8 cellular contexts compared by ENCODE assay signal in the genomic region with DNA sequence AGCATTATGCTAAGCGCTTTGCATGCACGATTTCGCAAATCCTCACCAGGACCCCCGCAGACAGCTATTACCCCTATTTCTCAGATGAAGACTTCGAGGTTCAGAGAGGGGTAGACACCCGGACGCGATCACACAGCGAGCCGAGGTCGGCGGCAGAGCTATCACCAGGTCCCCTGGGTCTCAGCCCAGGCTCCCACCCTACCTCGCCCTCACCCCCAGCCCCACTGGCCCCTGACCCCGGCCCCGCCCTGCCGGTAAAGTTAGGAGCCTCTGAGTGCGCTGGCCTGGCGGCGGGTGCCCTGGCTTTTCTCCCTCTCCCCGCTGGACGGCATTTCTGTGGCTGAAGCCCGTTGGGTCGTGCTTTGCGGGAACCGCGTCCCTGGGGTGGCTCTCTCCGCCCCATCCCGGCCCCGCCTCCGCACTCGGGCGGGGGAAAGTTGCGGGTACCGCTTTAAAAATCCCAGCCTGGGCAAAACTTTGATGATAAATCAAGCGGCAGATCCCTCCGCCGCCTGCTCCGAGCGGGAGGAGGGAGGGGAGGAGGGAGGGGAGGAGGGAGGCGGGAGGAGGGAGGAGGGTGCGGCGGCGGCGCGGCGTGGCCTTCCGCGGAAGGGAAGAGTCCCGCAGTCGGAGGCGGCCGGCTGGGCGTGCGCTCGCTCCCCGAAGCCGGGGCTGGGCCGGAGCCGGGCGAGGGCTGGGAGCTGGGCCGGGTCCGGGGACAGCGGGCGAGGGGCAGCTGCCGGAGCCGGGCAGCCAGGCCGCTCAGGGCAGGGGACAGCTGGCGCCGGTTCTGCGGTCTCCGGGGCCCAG. TPM values are rescaled to one million over a fixed set of nuclear protein-coding genes. Genes with fewer than 3 reads are reported as not detected.
DNase-seq lines count a peak whose midpoint lies in the region; ATAC-seq and TF ChIP-seq lines count a peak whose summit lies in the region.

A gene with protein sequence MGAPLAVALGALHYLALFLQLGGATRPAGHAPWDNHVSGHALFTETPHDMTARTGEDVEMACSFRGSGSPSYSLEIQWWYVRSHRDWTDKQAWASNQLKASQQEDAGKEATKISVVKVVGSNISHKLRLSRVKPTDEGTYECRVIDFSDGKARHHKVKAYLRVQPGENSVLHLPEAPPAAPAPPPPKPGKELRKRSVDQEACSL (plus strand): TSS at position 624 of the 810 bp plus-strand sequence. CDS start 224 bp downstream, outside the sequence.

- H3K9ac ChIP-seq in SK-N-MC (ENCODE audit: insufficient read length) = peak within 1 kb of the TSS; percentile 41

- H3K27ac ChIP-seq in SK-N-MC (no peak within 1 kb of the TSS), esophagus muscularis mucosa (replicated peaks in 1 of 4) (peak within 1 kb of the TSS; percentile 40 to 68 (median 62))

- H3K27ac Mint-ChIP-seq in activated CD4-positive, alpha-beta T cell treated with anti-CD3 and anti-CD28 coated beads, Interleukin-2, amount 10 ng/mL, durations not matched to agents 24 days and 14 days = peak within 1 kb of the TSS; percentile 54
- peak within 1 kb of the TSS in 2 of 10 donors; percentile 52 to 89 for H3K27ac Mint-ChIP-seq in naive thymus-derived CD8-positive, alpha-beta T cell

- H3K4me1 ChIP-seq in esophagus muscularis mucosa = peaks cover 7 to 76% (median 68%) of the 10 kb centered on the region in 4 donors

- no peak for TF ChIP-seq CTCF in esophagus muscularis mucosa (IDR thresholded peaks at IDR 0.05)

- H3K4me1 Mint-ChIP-seq in activated CD4-positive, alpha-beta T cell treated with anti-CD3 and anti-CD28 coated beads, Interleukin-2, amount 10 ng/mL, durations not matched to agents 24 days and 14 days = peaks cover 10% of the 10 kb centered on the region
- H3K4me1 Mint-ChIP-seq in naive thymus-derived CD8-positive, alpha-beta T cell = peaks cover 11 to 22% (median 13%) of the 10 kb centered on the region in 4 donors

- H3K9me3 ChIP-seq in SK-N-MC (ENCODE audit: low read depth, low read length) (no peaks in the 10 kb centered on the region), esophagus muscularis mucosa (no peaks in the 10 kb centered on the region)

- no peak for TF ChIP-seq POLR2A in esophagus muscularis mucosa (IDR thresholded peaks at IDR 0.05; ENCODE audit: low read depth)

- no peak for ATAC-seq in naive thymus-derived CD8-positive, alpha-beta T cell
- ATAC-seq in HG02798 (IDR thresholded peaks at IDR 0.05; ENCODE audit: poor library complexity, unreplicated experiment) (no peak), GM21723 (IDR thresholded peaks at IDR 0.05; ENCODE audit: unreplicated experiment) (no peak), HG02571 (IDR thresholded peaks at IDR 0.05; ENCODE audit: unreplicated experiment) (no peak)

- peaks cover 2% of the 10 kb centered on the region for H3K36me3 Mint-ChIP-seq in activated CD4-positive, alpha-beta T cell treated with anti-CD3 and anti-CD28 coated beads, Interleukin-2, amount 10 ng/mL, durations not matched to agents 24 days and 14 days (ENCODE audit: low read depth)
- H3K36me3 Mint-ChIP-seq in naive thymus-derived CD8-positive, alpha-beta T cell = peaks cover 0 to 8% (median 8%) of the 10 kb centered on the region in 3 donors

- H3K9me3 Mint-ChIP-seq in activated CD4-positive, alpha-beta T cell treated with anti-CD3 and anti-CD28 coated beads, Interleukin-2, amount 10 ng/mL, durations not matched to agents 24 days and 14 days = no peaks in the 10 kb centered on the region
- peaks cover 0 to 4% (median 0%) of the 10 kb centered on the region in 9 donors for H3K9me3 Mint-ChIP-seq in naive thymus-derived CD8-positive, alpha-beta T cell

- intact Hi-C loops in activated CD4-positive, alpha-beta T cell treated with anti-CD3 and anti-CD28 coated beads, Interleukin-2, amount 10 ng/mL, durations not matched to agents 24 days and 14 days (cut with micrococcal nuclease) = loop anchor here (5.0 to 10.0 kb wide), 2 partner anchors 90 to 338 kb away; no protein-coding TSS in a partner anchor
- intact Hi-C loops in esophagus muscularis mucosa (cut with DNase I) = loop anchor here (5.0 kb wide), 1 partner anchor 90 kb away; no protein-coding TSS in a partner anchor

- peak within 1 kb of the TSS; percentile 28 for H3K4me3 Mint-ChIP-seq in activated CD4-positive, alpha-beta T cell treated with anti-CD3 and anti-CD28 coated beads, Interleukin-2, amount 10 ng/mL, durations not matched to agents 24 days and 14 days
- H3K4me3 Mint-ChIP-seq in naive thymus-derived CD8-positive, alpha-beta T cell = peak within 1 kb of the TSS; percentile 43 to 86 (median 80)

- 4% methylated on average over 18 of the region's 71 CpGs for WGBS in esophagus muscularis mucosa

- H3K4me3 ChIP-seq in SK-N-MC (peak within 1 kb of the TSS; percentile 73), esophagus muscularis mucosa (peak within 1 kb of the TSS; percentile 58 to 66 (median 59))

- peaks cover 0 to 47% (median 1%) of the 10 kb centered on the region in 4 donors for H3K27me3 ChIP-seq in esophagus muscularis mucosa

- no peak for TF ChIP-seq EP300 in esophagus muscularis mucosa (IDR thresholded peaks at IDR 0.05)

- POLR2A ChIA-PET in naive thymus-derived CD8-positive, alpha-beta T cell (lab: Charles Lee) = no interaction called here

- no peaks in the 10 kb centered on the region for H3K36me3 ChIP-seq in SK-N-MC (ENCODE audit: insufficient read depth, low read length)
- no peaks in the 10 kb centered on the region for H3K36me3 ChIP-seq in esophagus muscularis mucosa

- H3K27me3 Mint-ChIP-seq in activated CD4-positive, alpha-beta T cell treated with anti-CD3 and anti-CD28 coated beads, Interleukin-2, amount 10 ng/mL, durations not matched to agents 24 days and 14 days = peaks cover 50% of the 10 kb centered on the region
- peaks cover 36 to 84% (median 58%) of the 10 kb centered on the region in 5 donors for H3K27me3 Mint-ChIP-seq in naive thymus-derived CD8-positive, alpha-beta T cell

- peak; percentile 57 for DNase-seq in activated CD4-positive, alpha-beta T cell treated with anti-CD3 and anti-CD28 coated beads, Interleukin-2, amount 10 ng/mL, durations not matched to agents 24 days and 14 days
- no peak for DNase-seq in activated CD4-positive, alpha-beta T cell treated with anti-CD3 and anti-CD28 coated beads for 4 hours
- DNase-seq in SK-N-MC (ENCODE audit: low read depth, low spot score) (no peak), esophagus muscularis mucosa (ENCODE audit: extremely low spot score) (no peak)
- no peak for DNase-seq in naive thymus-derived CD8-positive, alpha-beta T cell

RNA-seq across cellular contexts. Expression of the gene that starts here (rescaled TPM):
- 0.09 TPM in 1 of 2 replicates, not detected in the other for total RNA-seq in activated CD4-positive, alpha-beta T cell treated with anti-CD3 and anti-CD28 coated beads, Interleukin-2, amount 10 ng/mL, durations not matched to agents 24 days and 14 days
- total RNA-seq in esophagus muscularis mucosa = 10 to 100 TPM in 2 of 4 donors, 1 to 10 TPM in 2; 7.5 to 11.7 (median 10.1) TPM
- not detected for total RNA-seq in naive thymus-derived CD8-positive, alpha-beta T cell
- polyA plus RNA-seq in naive thymus-derived CD8-positive, alpha-beta T cell = not detected

Comparison
In these comparisons a context has a peak if more than half of its experiments do, and no peak if none do; other contexts are left out.
1. Peak in DNase-seq in activated CD4-positive, alpha-beta T cell treated with anti-CD3 and anti-CD28 coated beads, Interleukin-2, amount 10 ng/mL, durations not matched to agents 24 days and 14 days; RNA of the gene not detected or under 1 TPM.